ENCODE assay signal across 14 cellular contexts in the genomic region with DNA sequence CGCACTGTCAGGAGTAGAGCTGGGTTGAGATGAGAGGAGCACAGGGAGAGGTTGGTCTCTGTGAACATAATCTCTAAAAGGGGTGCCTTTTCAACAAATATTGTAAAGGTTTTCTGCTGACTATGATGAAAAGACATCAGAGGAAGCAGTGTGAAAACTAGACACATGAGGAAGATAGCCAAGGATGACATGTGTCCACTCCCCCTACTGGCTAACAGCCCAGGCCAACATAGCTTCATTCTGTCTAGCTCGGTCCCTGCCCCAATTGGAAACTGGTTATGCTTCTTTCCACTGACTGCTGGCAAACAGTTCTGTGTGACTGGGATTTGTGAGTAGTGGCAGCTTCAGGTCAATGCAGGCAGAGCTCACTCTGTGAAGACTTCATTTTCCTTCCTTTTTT.
A peak's percentile ranks its signal among the peaks of the same experiment; 100 is the strongest.
DNase-seq lines count a peak whose midpoint lies in the region; ATAC-seq and TF ChIP-seq lines count a peak whose summit lies in the region.
"Had no signal": no experiment of that assay in that cellular context is flagged by ENCODE, and none has a peak within 500 bp of the region (broad histone marks: within the 10 kb centered on the region; RNA-seq: fewer than 3 reads in every experiment).

No MANE protein-coding gene starts in this region.

- H3K23ac ChIP-seq in IMR-90 (ENCODE audit: low read depth, low read length): no peak overlapping the region

- H4K20me1 ChIP-seq in IMR-90 (ENCODE audit: insufficient read depth, low read length): no peaks in the 10 kb centered on the region; the same call in 1 of the 2 replicates

- H3K9me3 ChIP-seq in IMR-90 (ENCODE audit: control insufficient read depth, insufficient read depth, low read length) (no peaks in the 10 kb centered on the region), breast epithelium (no peaks in the 10 kb centered on the region)

- H3K79me1 ChIP-seq in IMR-90 (ENCODE audit: low read depth in 1 of 2, low read length in 2 of 2): no peaks in the 10 kb centered on the region

- H3K56ac ChIP-seq in IMR-90 (ENCODE audit: extremely low read depth, insufficient read depth, low read length): no peak overlapping the region

- H3K36me3 Mint-ChIP-seq in activated CD4-positive, alpha-beta T cell treated with anti-CD3 and anti-CD28 coated beads for 36 hours (ENCODE audit: low read depth): no peaks in the 10 kb centered on the region
- H3K36me3 Mint-ChIP-seq: brain, CD14-positive monocyte, T-cell had no signal

- intact Hi-C loops in IMR-90 (cut with micrococcal nuclease): no loop called here
- intact Hi-C loops in breast epithelium (cut with DNase I; ENCODE audit: low total_unique reads): no loop called here
- intact Hi-C loops in left colon (cut with DNase I, micrococcal nuclease): no loop called here
- intact Hi-C loops in activated CD4-positive, alpha-beta T cell treated with anti-CD3 and anti-CD28 coated beads for 36 hours (cut with DNase I, micrococcal nuclease): no loop called here

- H3K9me3 Mint-ChIP-seq in activated CD4-positive, alpha-beta T cell treated with anti-CD3 and anti-CD28 coated beads for 36 hours (ENCODE audit: low read depth): no peaks in the 10 kb centered on the region
- H3K9me3 Mint-ChIP-seq: T-cell had no signal

- H3K4me1 ChIP-seq in IMR-90 (ENCODE audit: control insufficient read depth, insufficient read depth, low read length) (no peaks in the 10 kb centered on the region), breast epithelium (no peaks in the 10 kb centered on the region)

- H2AK5ac ChIP-seq in IMR-90 (ENCODE audit: low read depth, low read length): no peak overlapping the region

- H3K27me3 ChIP-seq in IMR-90 (ENCODE audit: control insufficient read depth, insufficient read depth, low read length): peaks cover 16% of the 10 kb centered on the region
- peaks cover 0 to 52% of the 10 kb centered on the region in 2 donors for H3K27me3 ChIP-seq in breast epithelium

- ATAC-seq in IMR-90 (ENCODE audit: low read depth): no peak
- ATAC-seq in left colon: peak; percentile 68
- no peak for ATAC-seq in activated CD4-positive, CD25-positive, alpha-beta regulatory T cell treated with anti-CD3 and anti-CD28 coated beads, Interleukin-2, amount 50 U/mL, for 24 hours
- no peak for ATAC-seq in activated CD4-positive, alpha-beta T cell treated with anti-CD3 and anti-CD28 coated beads for 36 hours
- ATAC-seq: T-cell had no signal

- H3K27ac ChIP-seq in IMR-90 (ENCODE audit: insufficient read depth, low read length): no peak overlapping the region
- H3K27ac ChIP-seq in breast epithelium: no peak overlapping the region

- H4K91ac ChIP-seq in IMR-90 (ENCODE audit: insufficient read depth, low read depth, low read length): no peak overlapping the region

- TF ChIP-seq RAD21 in IMR-90 (IDR thresholded peaks at IDR 0.05; ENCODE audit: low read length): no peak

- H4K5ac ChIP-seq in IMR-90 (ENCODE audit: low read depth, low read length): no peak overlapping the region

- TF ChIP-seq POLR2A in IMR-90 (IDR thresholded peaks at IDR 0.05; ENCODE audit: low read depth, low read length) (no peak), breast epithelium (IDR thresholded peaks at IDR 0.05) (no peak)

- H2BK15ac ChIP-seq in IMR-90 (ENCODE audit: low read depth, low read length): no peak overlapping the region

- no peak overlapping the region for H2BK20ac ChIP-seq in IMR-90 (ENCODE audit: low read depth, low read length)

- dilution Hi-C loops in IMR-90 (cut with HindIII; ENCODE audit: low sequenced_read_pairs, unreplicated experiment): no loop called here

- in situ Hi-C loops in IMR-90 (cut with MboI; ENCODE audit: low sequenced_read_pairs): no loop called here

- no peak overlapping the region for H3K4me3 Mint-ChIP-seq in activated CD4-positive, alpha-beta T cell treated with anti-CD3 and anti-CD28 coated beads for 36 hours
- H3K4me3 Mint-ChIP-seq: brain, CD14-positive monocyte, nephron, T-cell had no signal

- no peak overlapping the region for H3K4me2 ChIP-seq in IMR-90 (ENCODE audit: low read depth, low read length)

- no TSS peak for BruUV-seq in IMR-90 (replicated peaks; lab: Mats Ljungman, UMichigan)

- CTCF ChIA-PET in IMR-90 (lab: Yijun Ruan, JAX): interaction anchor here (2.0 kb wide), 1 partner anchor 11 kb away, joined by 4 read pairs; no protein-coding TSS in a partner anchor
- CTCF ChIA-PET in activated CD4-positive, alpha-beta T cell treated with anti-CD3 and anti-CD28 coated beads for 36 hours (lab: Charles Lee): no interaction called here

- no peak overlapping the region for H2AFZ ChIP-seq in IMR-90 (replicated peaks; ENCODE audit: low read length, poor library complexity)

- no CpG with 5 or more reads among the region's 2 CpGs for WGBS in IMR-90 (ENCODE audit: extremely low coverage in 2 of 2, insufficient read length in 1 of 2), 2 experiments

- POLR2A ChIA-PET in IMR-90 (lab: Charles Lee; ENCODE audit: unreplicated experiment): no interaction called here
- POLR2A ChIA-PET in activated CD4-positive, alpha-beta T cell treated with anti-CD3 and anti-CD28 coated beads for 36 hours (lab: Charles Lee): no interaction called here

- H3K9me1 ChIP-seq in IMR-90 (ENCODE audit: insufficient read depth, low read length): no peaks in the 10 kb centered on the region

- no peak overlapping the region for H3K27ac Mint-ChIP-seq in activated CD4-positive, alpha-beta T cell treated with anti-CD3 and anti-CD28 coated beads for 36 hours
- H3K27ac Mint-ChIP-seq: brain, CD14-positive monocyte, nephron, T-cell had no signal

- H2BK120ac ChIP-seq in IMR-90 (ENCODE audit: low read depth, low read length): no peak overlapping the region

- no peak overlapping the region for H2AK9ac ChIP-seq in IMR-90 (replicated peaks; ENCODE audit: low read depth, low read length, poor library complexity)

- no peaks in the 10 kb centered on the region for H3K4me1 Mint-ChIP-seq in activated CD4-positive, alpha-beta T cell treated with anti-CD3 and anti-CD28 coated beads for 36 hours
- H3K4me1 Mint-ChIP-seq: brain, CD14-positive monocyte, nephron, T-cell had no signal

- H3K18ac ChIP-seq in IMR-90 (ENCODE audit: low read depth, low read length): no peak overlapping the region

- H3K36me3 ChIP-seq in IMR-90 (ENCODE audit: control insufficient read depth, insufficient read depth, low read length) (no peaks in the 10 kb centered on the region), breast epithelium (no peaks in the 10 kb centered on the region)

- no peak overlapping the region for H3K14ac ChIP-seq in IMR-90 (replicated peaks; ENCODE audit: low read depth, low read length)

- H2BK5ac ChIP-seq in IMR-90 (ENCODE audit: low read depth, low read length, poor library complexity, severe bottlenecking): no peak overlapping the region

- peak; percentile 0 for DNase-seq in COLO668 (lab: John Stamatoyannopoulos, UW; ENCODE audit: unreplicated experiment)
- no peak for DNase-seq in IMR-90
- DNase-seq in breast epithelium (ENCODE audit: low spot score in 2 of 2): peak; percentile 38 to 52
- peak in 1 of 2 donors; percentile 12 for DNase-seq in left colon
- no peak for DNase-seq in NCI-H146 treated with DMSO at 0.1 percent for 48 hours (lab: John Stamatoyannopoulos, UW; ENCODE audit: unreplicated experiment)
- no peak for DNase-seq in activated CD4-positive, alpha-beta T cell treated with anti-CD3 and anti-CD28 coated beads, Interleukin-2, amount 50 U/mL, for 48 hours
- DNase-seq in activated CD4-positive, alpha-beta T cell treated with anti-CD3 and anti-CD28 coated beads for 36 hours: no peak
- DNase-seq: NCI-H1436; stimulated activated CD4-positive, alpha-beta T cell treated with anti-CD3 and anti-CD28 coated beads, Interleukin-1b, Interleukin-23, amount 100 ng/mL, for 48 hours; T-cell had no signal

- H3K4me3 ChIP-seq in IMR-90 (ENCODE audit: insufficient read depth, low read depth, low read length) (no peak overlapping the region), breast epithelium (no peak overlapping the region)

- no peak overlapping the region for H3K9ac ChIP-seq in IMR-90 (ENCODE audit: low read depth, low read length)

- no peak overlapping the region for H4K8ac ChIP-seq in IMR-90 (ENCODE audit: low read depth in 2 of 2, low read length in 2 of 2)

- no peak overlapping the region for H3K4ac ChIP-seq in IMR-90 (ENCODE audit: low read depth, low read length)

- H3K27me3 Mint-ChIP-seq in activated CD4-positive, alpha-beta T cell treated with anti-CD3 and anti-CD28 coated beads for 36 hours: peaks cover 8% of the 10 kb centered on the region

- TF ChIP-seq CTCF in IMR-90 (conservative IDR thresholded peaks at IDR 0.05; ENCODE audit: low read depth, low read length): no peak
- TF ChIP-seq CTCF in breast epithelium (IDR thresholded peaks at IDR 0.05): peak in 2 of 3 donors; percentile 20 to 34

TF ChIP-seq in IMR-90, 13 proteins besides CTCF, POLR2A, EP300 and RAD21:
- TF ChIP-seq NFE2L2 (IDR thresholded peaks at IDR 0.05; ENCODE audit: low read depth, low read length): no peak
- TF ChIP-seq MAFK (IDR thresholded peaks at IDR 0.05; ENCODE audit: low read depth, low read length): peak; percentile 82
- TF ChIP-seq, protein P1, sequence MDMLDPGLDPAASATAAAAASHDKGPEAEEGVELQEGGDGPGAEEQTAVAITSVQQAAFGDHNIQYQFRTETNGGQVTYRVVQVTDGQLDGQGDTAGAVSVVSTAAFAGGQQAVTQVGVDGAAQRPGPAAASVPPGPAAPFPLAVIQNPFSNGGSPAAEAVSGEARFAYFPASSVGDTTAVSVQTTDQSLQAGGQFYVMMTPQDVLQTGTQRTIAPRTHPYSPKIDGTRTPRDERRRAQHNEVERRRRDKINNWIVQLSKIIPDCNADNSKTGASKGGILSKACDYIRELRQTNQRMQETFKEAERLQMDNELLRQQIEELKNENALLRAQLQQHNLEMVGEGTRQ (IDR thresholded peaks at IDR 0.05; ENCODE audit: low read depth, low read length): no peak
- TF ChIP-seq RCOR1 (IDR thresholded peaks at IDR 0.05; ENCODE audit: insufficient replicate concordance, low read length): no peak
- TF ChIP-seq RFX5 (IDR thresholded peaks at IDR 0.05; ENCODE audit: low read depth, low read length): no peak

Comparison
In these comparisons a context has a peak if more than half of its experiments do, and no peak if none do; other contexts are left out.
1. DNase-seq: peak in COLO668 (single experiment) and breast epithelium (2 of 2); none in IMR-90 (single experiment), NCI-H146 treated with DMSO at 0.1 percent for 48 hours (single experiment), activated CD4-positive, alpha-beta T cell treated with anti-CD3 and anti-CD28 coated beads, Interleukin-2, amount 50 U/mL, for 48 hours (0 of 2) and activated CD4-positive, alpha-beta T cell treated with anti-CD3 and anti-CD28 coated beads for 36 hours (single experiment).